ENCODE assay signal across 13 cellular contexts in the genomic region with DNA sequence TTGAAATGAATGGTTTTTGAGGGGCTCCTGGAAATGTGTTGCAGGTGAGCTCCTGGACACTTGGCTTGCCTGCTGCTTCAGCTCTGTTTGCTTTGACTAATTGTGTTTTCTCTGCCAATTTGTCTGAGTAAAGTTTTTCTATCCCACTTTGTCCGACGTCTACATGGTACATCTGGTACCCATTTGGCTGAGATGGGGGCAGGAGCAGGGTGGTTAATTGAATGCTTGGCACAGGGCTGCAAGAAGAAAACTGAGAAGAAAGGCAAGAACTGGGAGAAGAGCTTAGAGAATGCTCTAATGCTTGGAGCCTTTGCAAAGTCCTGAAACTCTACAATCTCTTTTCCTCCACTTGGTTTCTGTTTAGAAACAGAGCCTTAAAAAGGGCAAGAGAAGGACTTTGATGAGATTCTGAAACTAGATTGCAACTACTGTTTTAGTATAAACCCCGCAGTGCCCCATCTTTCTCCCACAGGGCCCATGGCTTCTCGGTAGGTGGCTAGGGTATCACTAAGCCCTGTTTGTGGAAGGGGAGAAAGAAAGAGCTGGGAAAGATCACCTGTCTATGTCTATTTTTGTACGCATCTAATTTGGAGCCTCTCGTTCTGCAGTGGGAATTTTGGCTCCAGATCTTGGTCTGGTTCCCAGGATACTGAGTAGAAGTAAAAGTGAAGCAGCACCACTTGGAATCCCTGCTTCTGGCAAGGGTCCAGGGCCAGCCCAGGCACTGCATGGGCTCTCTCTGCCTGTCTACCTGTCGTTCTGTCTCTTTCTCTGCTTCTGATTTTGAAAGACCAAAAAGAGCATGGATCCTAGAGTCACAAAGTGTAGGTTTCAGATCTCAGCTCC.
DNase-seq lines count a peak whose midpoint lies in the region; ATAC-seq, FAIRE-seq and TF ChIP-seq lines count a peak whose summit lies in the region.
"Had no signal": no experiment of that assay in that cellular context is flagged by ENCODE, and none has a peak within 500 bp of the region (broad histone marks: within the 10 kb centered on the region; RNA-seq: fewer than 3 reads in every experiment).

No MANE protein-coding gene starts in this region.

- H3K4me3 ChIP-seq in A673 (ENCODE audit: low read depth, low read length, poor library complexity, severe bottlenecking) (no peak overlapping the region), GM12878 (no peak overlapping the region), left lung (no peak overlapping the region), lower lobe of right lung (no peak overlapping the region)
- H3K4me3 ChIP-seq: SJSA1 had no signal

- H3K27me3 Mint-ChIP-seq in CD4-positive, alpha-beta T cell = no peaks in the 10 kb centered on the region

- RAD21 ChIA-PET in GM12878 (lab: Charles Lee; ENCODE audit: unreplicated experiment) = interaction anchor here (1.1 to 5.9 kb wide), 8 partner anchors 7 to 957 kb away, joined by 3 to 229 read pairs (median 10); no protein-coding TSS in a partner anchor

- H3K4me3 Mint-ChIP-seq in CD4-positive, alpha-beta T cell = no peak overlapping the region

- H3K9me3 ChIP-seq in A673 (ENCODE audit: low read depth, low read length, poor library complexity, severe bottlenecking) = no peaks in the 10 kb centered on the region
- H3K9me3 ChIP-seq in GM12878 (replicated peaks; ENCODE audit: control insufficient read depth, insufficient read depth, low read length) = no peaks in the 10 kb centered on the region
- H3K9me3 ChIP-seq in left lung = no peaks in the 10 kb centered on the region
- no peaks in the 10 kb centered on the region for H3K9me3 ChIP-seq in CD4-positive, alpha-beta T cell (ENCODE audit: control insufficient read depth, low read length)
- H3K9me3 ChIP-seq in lower lobe of right lung = no peaks in the 10 kb centered on the region
- H3K9me3 ChIP-seq: colonic mucosa, SJSA1 had no signal

- H3K4me1 ChIP-seq in A673 (ENCODE audit: insufficient read depth, low read length, poor library complexity, severe bottlenecking) (no peaks in the 10 kb centered on the region), GM12878 (ENCODE audit: control insufficient read depth, insufficient read depth, low read length) (peaks cover 34% of the 10 kb centered on the region), left lung (peaks cover 0 to 36% of the 10 kb centered on the region in 2 donors), lower lobe of right lung (peaks cover 18% of the 10 kb centered on the region)
- H3K4me1 ChIP-seq: colonic mucosa, SJSA1 had no signal

- H3K27ac ChIP-seq in A673 (ENCODE audit: low read depth, low read length, poor library complexity, severe bottlenecking) (no peak overlapping the region), GM12878 (ENCODE audit: control insufficient read depth, insufficient read depth) (no peak overlapping the region), left lung (peak overlapping the region in 1 of 2 donors; percentile 65), lower lobe of right lung (no peak overlapping the region)
- H3K27ac ChIP-seq in CD4-positive, alpha-beta T cell (ENCODE audit: low read depth, low read length) = no peak overlapping the region
- H3K27ac ChIP-seq: colonic mucosa, SJSA1 had no signal

- TF ChIP-seq CTCF in A673 (conservative IDR thresholded peaks at IDR 0.05; ENCODE audit: low read depth, low read length) (no peak), GM12878 (IDR thresholded peaks at IDR 0.05 in 2 of 3, conservative IDR thresholded peaks at IDR 0.05 in 1 of 3; ENCODE audit: control insufficient read depth in 2 of 3, extremely low read depth in 1 of 3, insufficient read depth in 1 of 3, low read depth in 3 of 3, low read length in 3 of 3) (no peak), left lung (IDR thresholded peaks at IDR 0.05) (no peak), lower lobe of right lung (IDR thresholded peaks at IDR 0.05) (no peak)
- TF ChIP-seq CTCF in CD4-positive, alpha-beta T cell (IDR thresholded peaks at IDR 0.05) = no peak

- H3K27me3 ChIP-seq in A673 (replicated peaks; ENCODE audit: insufficient read depth, low read depth, low read length, poor library complexity) (no peaks in the 10 kb centered on the region), GM12878 (replicated peaks in 1 of 2; ENCODE audit: control insufficient read depth in 2 of 2, insufficient read depth in 2 of 2, low read length in 1 of 2) (no peaks in the 10 kb centered on the region), left lung (no peaks in the 10 kb centered on the region), lower lobe of right lung (ENCODE audit: low read depth) (no peaks in the 10 kb centered on the region)
- no peaks in the 10 kb centered on the region for H3K27me3 ChIP-seq in CD4-positive, alpha-beta T cell (ENCODE audit: control insufficient read depth, insufficient read depth, low read length)
- H3K27me3 ChIP-seq: colonic mucosa, SJSA1 had no signal

- no peak overlapping the region for H3K27ac Mint-ChIP-seq in CD4-positive, alpha-beta T cell
- H3K27ac Mint-ChIP-seq: activated T-helper 2 cell treated with anti-CD3 and anti-CD28 coated beads, Interferon-gamma antibody, Interleukin-2, Interleukin-4, amounts not matched to agents 10 μg/mL and 5 μg/mL and 100 μg/mL, durations not matched to agents 14 hours and 24 hours and 36 hours had no signal

- no peaks in the 10 kb centered on the region for H3K9me3 Mint-ChIP-seq in CD4-positive, alpha-beta T cell
- H3K9me3 Mint-ChIP-seq: activated T-helper 2 cell treated with anti-CD3 and anti-CD28 coated beads, Interferon-gamma antibody, Interleukin-2, Interleukin-4, amounts not matched to agents 10 μg/mL and 5 μg/mL and 100 μg/mL, durations not matched to agents 14 hours and 24 hours and 36 hours had no signal

- no peak overlapping the region for H3K9ac ChIP-seq in GM12878 (ENCODE audit: control insufficient read depth, insufficient read depth, low read length)

- SMC1A ChIA-PET in GM12878 (lab: Charles Lee; ENCODE audit: uncharacterized antibody, unreplicated experiment) = interaction anchor here (0.7 to 6.1 kb wide), 23 partner anchors 12 to 400 kb away, joined by 3 to 307 read pairs (median 5); no protein-coding TSS in a partner anchor

- no peaks in the 10 kb centered on the region for H3K36me3 ChIP-seq in A673 (ENCODE audit: insufficient read depth, low read length, poor library complexity, severe bottlenecking)
- no peaks in the 10 kb centered on the region for H3K36me3 ChIP-seq in GM12878 (ENCODE audit: control insufficient read depth in 2 of 2, insufficient read depth in 2 of 2, low read length in 1 of 2)
- no peaks in the 10 kb centered on the region for H3K36me3 ChIP-seq in left lung
- no peaks in the 10 kb centered on the region for H3K36me3 ChIP-seq in lower lobe of right lung
- H3K36me3 ChIP-seq: colonic mucosa, SJSA1 had no signal

- DNase-seq in A673 (ENCODE audit: low spot score) (peak; percentile 12), GM12878 (ENCODE audit: low read depth, low spot score) (no peak), left lung (no peak), 8988T (no peak), lower lobe of right lung (no peak)
- no peak for DNase-seq in CD4-positive, alpha-beta T cell
- DNase-seq: activated CD4-positive, alpha-beta T cell treated with anti-CD3 and anti-CD28 coated beads for 1 hour; colonic mucosa; stimulated activated CD4-positive, alpha-beta T cell treated with anti-CD3 and anti-CD28 coated beads, Interleukin-2, amount 100 ng/mL, for 24 hours had no signal

- POLR2A ChIA-PET in A673 (lab: Charles Lee; ENCODE audit: low non-redundant PET) = no interaction called here
- POLR2A ChIA-PET in GM12878 (lab: Charles Lee) = interaction anchor here (0.7 to 4.4 kb wide), 2 partner anchors 12 to 17 kb away, joined by 3 to 98 read pairs; no protein-coding TSS in a partner anchor
- POLR2A ChIA-PET in CD4-positive, alpha-beta T cell (lab: Charles Lee) = no interaction called here

- BruUV-seq in A673 (replicated peaks; lab: Mats Ljungman, UMichigan) (no TSS peak), GM12878 (replicated peaks; lab: Mats Ljungman, UMichigan) (no TSS peak)

- no peak for TF ChIP-seq POLR2A in GM12878 (IDR thresholded peaks at IDR 0.05; ENCODE audit: low read depth, low read length)

- 0 out of 2 replicates have a peak overlapping the region, but pooled peaks have one; percentile 14 for H3K4me2 ChIP-seq in GM12878 (ENCODE audit: control insufficient read depth, insufficient read depth)

- peaks cover 47% of the 10 kb centered on the region for H3K36me3 Mint-ChIP-seq in CD4-positive, alpha-beta T cell (ENCODE audit: low read depth)

- TF ChIP-seq EP300 in GM12878 (IDR thresholded peaks at IDR 0.05; ENCODE audit: borderline replicate concordance in 1 of 2, control insufficient read depth in 1 of 2, low read depth in 2 of 2, low read length in 2 of 2) = no peak

- H3K79me2 ChIP-seq in GM12878 (ENCODE audit: control insufficient read depth, insufficient read depth, low read length) = no peaks in the 10 kb centered on the region

- H2AFZ ChIP-seq in GM12878 (ENCODE audit: control insufficient read depth, low read depth, low read length) = no peak overlapping the region

- H3K4me1 Mint-ChIP-seq in CD4-positive, alpha-beta T cell (ENCODE audit: low read depth) = no peaks in the 10 kb centered on the region

- CTCF ChIA-PET in A673 (lab: Charles Lee) (no interaction called here), GM12878 (lab: Yijun Ruan, JAX) (interaction anchor here (1.0 to 7.6 kb wide), 7 partner anchors 12 to 284 kb away, joined by 3 to 101 read pairs (median 9); no protein-coding TSS in a partner anchor)
- CTCF ChIA-PET in CD4-positive, alpha-beta T cell (lab: Charles Lee) = no interaction called here

- intact Hi-C loops in A673 (cut with micrococcal nuclease; ENCODE audit: unreplicated experiment) (no loop called here), GM12878 (cut with micrococcal nuclease; ENCODE audit: unreplicated experiment) (no loop called here), left lung (cut with DNase I) (no loop called here), lower lobe of right lung (cut with DNase I) (no loop called here)
- intact Hi-C loops in CD4-positive, alpha-beta T cell (cut with DNase I, micrococcal nuclease) = no loop called here

- TF ChIP-seq RAD21 in GM12878 (IDR thresholded peaks at IDR 0.05; ENCODE audit: insufficient read depth, low read depth, low read length) = no peak

- ATAC-seq in GM21786 (IDR thresholded peaks at IDR 0.05; ENCODE audit: unreplicated experiment) (peak; percentile 16), GM12878 (peak; percentile 29), left lung (peak; percentile 21), HG03354 (IDR thresholded peaks at IDR 0.05; ENCODE audit: poor library complexity, severe bottlenecking, unreplicated experiment) (no peak), lower lobe of right lung (no peak)
- ATAC-seq in CD4-positive, alpha-beta T cell (ENCODE audit: poor library complexity) = no peak

- in situ Hi-C loops in GM12878 (cut with MboI) = no loop called here

- 83% methylated on average over 7 of the region's 7 CpGs for WGBS in GM12878 (ENCODE audit: insufficient coverage, insufficient replicate concordance, low lambda C conversion rate, missing lambda C conversion rate)

- FAIRE-seq in GM12878 (lab: Jason Lieb, UNC) = no peak

- no peaks in the 10 kb centered on the region for H4K20me1 ChIP-seq in GM12878 (ENCODE audit: control insufficient read depth, insufficient read depth)

TF ChIP-seq in GM12878, 131 proteins besides CTCF, POLR2A, EP300 and RAD21 (continues in another document):
- TF ChIP-seq POU2F2 (IDR thresholded peaks at IDR 0.05; ENCODE audit: borderline replicate concordance, low read depth, low read length) (no peak), MEF2B (IDR thresholded peaks at IDR 0.05; ENCODE audit: partially characterized antibody, poor library complexity, severe bottlenecking) (peak; percentile 41)

Comparison
In these comparisons a context has a peak if more than half of its experiments do, and no peak if none do; other contexts are left out.
1. ATAC-seq: peak in GM21786 (single experiment), GM12878 (single experiment) and left lung (single experiment); none in CD4-positive, alpha-beta T cell (single experiment), HG03354 (single experiment) and lower lobe of right lung (0 of 2).